14 cellular contexts compared by ENCODE assay signal in genomic region chr9:103942171-103942570, GRCh38.
"Had no signal": no experiment of that assay in that cellular context is flagged by ENCODE, and none has a peak within 500 bp of the region (broad histone marks: within the 10 kb centered on the region; RNA-seq: fewer than 3 reads in every experiment).

No MANE protein-coding gene starts in this region.

- ATAC-seq: lower lobe of right lung; naive thymus-derived CD8-positive, alpha-beta T cell; psoas muscle; right cardiac atrium had no signal

- DNase-seq: activated CD4-positive, alpha-beta T cell treated with anti-CD3 and anti-CD28 coated beads, Interleukin-2, amount 50 U/mL, for 4 hours; activated gamma-delta T cell; dorsolateral prefrontal cortex; lower lobe of right lung; naive thymus-derived CD8-positive, alpha-beta T cell; ovary; psoas muscle; right cardiac atrium; stimulated activated CD4-positive, alpha-beta T cell treated with anti-CD3 and anti-CD28 coated beads, Interleukin-2, amount 100 ng/mL, for 24 hours; stimulated activated naive CD4-positive, alpha-beta T cell treated with Interleukin-2 at 50 U/mL for 16 hours; substantia nigra; uterus had no signal

- FAIRE-seq: astrocyte, islet of Langerhans had no signal
